ENCODE assay signal across 18 cellular contexts in the genomic region with DNA sequence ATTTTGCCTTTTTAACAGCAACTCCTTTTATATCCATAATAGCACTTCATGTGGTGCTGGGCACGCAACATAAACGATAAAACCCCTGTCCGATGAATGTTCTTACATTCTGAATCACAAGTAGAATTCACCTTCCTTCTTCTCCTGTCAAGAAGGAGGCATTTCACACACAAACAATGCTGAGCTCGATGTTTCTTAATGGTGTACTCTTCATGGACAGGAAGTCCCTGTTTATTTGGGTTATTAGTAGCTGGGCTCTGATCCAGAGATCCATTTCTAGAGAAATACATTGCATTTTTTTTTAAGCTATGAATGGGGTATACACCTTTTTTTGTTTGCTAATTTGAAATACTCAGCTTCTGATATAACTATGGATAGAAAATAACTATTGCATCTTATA.
"Had no signal": no experiment of that assay in that cellular context is flagged by ENCODE, and none has a peak within 500 bp of the region (broad histone marks: within the 10 kb centered on the region; RNA-seq: fewer than 3 reads in every experiment).

No MANE protein-coding gene starts in this region.

- FAIRE-seq: pancreas had no signal

- H3K9me3 ChIP-seq: pancreas, sigmoid colon, spleen had no signal

- H3K27ac ChIP-seq: dorsolateral prefrontal cortex, pancreas, sigmoid colon, spleen had no signal

- H3K4me3 ChIP-seq: dorsolateral prefrontal cortex, lung, pancreas, sigmoid colon, spleen had no signal

- ATAC-seq: activated CD8-positive, alpha-beta T cell treated with anti-CD3 and anti-CD28 coated beads, Interleukin-2, amount 10 ng/mL, durations not matched to agents 7 days and 5 days; left cardiac atrium; pancreas; T-helper 17 cell had no signal

- DNase-seq: activated B cell treated with CpG ODN at 0.5 μM for 24 hours; activated CD4-positive, alpha-beta T cell treated with anti-CD3 and anti-CD28 coated beads for 48 hours; activated CD8-positive, alpha-beta memory T cell treated with anti-CD3 and anti-CD28 coated beads, Interleukin-2, amount 50 U/mL, for 4 hours; activated CD8-positive, alpha-beta T cell treated with anti-CD3 and anti-CD28 coated beads, Interleukin-2, amount 10 ng/mL, durations not matched to agents 7 days and 5 days; activated naive CD8-positive, alpha-beta T cell treated with anti-CD3 and anti-CD28 coated beads, Interleukin-2, amount 10 ng/mL, durations not matched to agents 7 days and 5 days; anterior cingulate cortex; dorsolateral prefrontal cortex; endodermal cell; foreskin melanocyte; head of caudate nucleus; immature natural killer cell; left cardiac atrium; midbrain; pancreas; sigmoid colon; spleen; T-helper 17 cell had no signal

- H3K27me3 ChIP-seq: dorsolateral prefrontal cortex, pancreas, sigmoid colon, spleen had no signal

- H3K4me1 ChIP-seq: pancreas, sigmoid colon had no signal

- H3K36me3 ChIP-seq: pancreas, sigmoid colon, spleen had no signal
